13 cellular contexts compared by ENCODE assay signal in the genomic region with DNA sequence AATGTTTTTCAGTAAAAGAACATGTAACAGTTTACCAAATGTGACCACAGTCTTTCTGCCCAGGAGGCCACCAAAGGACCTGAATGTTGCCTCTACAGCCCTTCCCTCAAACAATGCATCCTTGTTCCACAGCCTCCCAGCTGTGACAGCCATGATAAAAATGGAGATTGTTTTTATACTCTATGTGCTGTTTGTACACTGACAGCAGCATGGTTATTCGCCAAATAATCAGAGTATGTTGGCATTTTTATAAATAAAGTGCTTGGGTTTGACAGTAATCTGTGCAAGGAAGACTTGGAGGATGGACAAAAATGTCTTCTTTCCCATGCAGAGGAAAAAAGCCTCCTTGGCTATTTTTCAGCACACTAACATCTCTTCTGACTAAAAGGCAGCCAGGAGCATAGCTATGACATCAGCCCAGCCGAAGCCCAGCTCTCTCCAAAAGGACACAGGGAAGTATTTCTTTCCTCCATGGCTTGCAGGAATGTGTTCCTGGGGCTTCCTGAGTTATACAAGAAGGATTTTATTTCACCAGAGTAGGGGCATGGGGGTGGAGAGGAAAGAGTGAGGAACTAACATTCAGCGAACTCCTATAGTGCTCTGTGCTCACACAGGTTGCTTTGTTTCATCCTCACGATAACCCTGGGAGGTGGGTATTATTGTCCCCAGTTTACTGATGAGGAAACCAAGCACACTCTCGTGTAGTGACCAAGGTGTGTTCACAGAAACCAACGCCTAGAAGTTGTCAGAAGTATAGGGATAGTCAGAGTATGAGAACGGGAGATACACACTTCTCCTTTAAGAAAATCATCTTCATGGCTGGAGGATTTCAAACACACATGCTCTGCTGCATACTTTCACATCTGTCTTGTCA.
A peak's percentile ranks its signal among the peaks of the same experiment; 100 is the strongest.
DNase-seq lines count a peak whose midpoint lies in the region; ATAC-seq and TF ChIP-seq lines count a peak whose summit lies in the region.
"Had no signal": no experiment of that assay in that cellular context is flagged by ENCODE, and none has a peak within 500 bp of the region (broad histone marks: within the 10 kb centered on the region; RNA-seq: fewer than 3 reads in every experiment).

No MANE protein-coding gene starts in this region.

- no peak overlapping the region for H3K4me3 Mint-ChIP-seq in endothelial cell (ENCODE audit: unreplicated experiment)
- peak overlapping the region; percentile 48 to 66 for H3K4me3 Mint-ChIP-seq in stimulated activated naive B cell treated with anti-CD40 and anti-IgM and Interleukin-4, amounts not matched to agents 10 μg/mL and 1 μg/mL and 100 μg/mL, for 72 hours

- ATAC-seq in stimulated activated naive B cell treated with anti-CD40 and anti-IgM and Interleukin-4, amounts not matched to agents 10 μg/mL and 1 μg/mL and 100 μg/mL, for 72 hours (replicated peaks) = peak; percentile 50 to 64
- no peak for ATAC-seq in HG03565 (IDR thresholded peaks at IDR 0.05; ENCODE audit: unreplicated experiment)

- peak overlapping the region; percentile 79 for H3K27ac ChIP-seq in layer of hippocampus (ENCODE audit: low read depth, low read length)

- TF ChIP-seq CTCF in endothelial cell (IDR thresholded peaks at IDR 0.05; ENCODE audit: unreplicated experiment) = no peak

- peaks cover 3% of the 10 kb centered on the region for H3K27me3 Mint-ChIP-seq in endothelial cell (ENCODE audit: unreplicated experiment)
- H3K27me3 Mint-ChIP-seq in stimulated activated naive B cell treated with anti-CD40 and anti-IgM and Interleukin-4, amounts not matched to agents 10 μg/mL and 1 μg/mL and 100 μg/mL, for 72 hours = peaks cover 0 to 4% of the 10 kb centered on the region in 2 donors

- DNase-seq in M059J (ENCODE audit: low read depth) (peak; percentile 19), endothelial cell (ENCODE audit: low spot score) (peak; percentile 6), germinal center (ENCODE audit: low spot score) (no peak), LoVo (ENCODE audit: low spot score) (no peak)
- no peak for DNase-seq in stimulated activated naive B cell treated with anti-CD40 and anti-IgM and Interleukin-4, amounts not matched to agents 10 μg/mL and 1 μg/mL and 100 μg/mL, for 72 hours
- DNase-seq in activated CD4-positive, alpha-beta T cell treated with anti-CD3 and anti-CD28 coated beads, Interleukin-2, amount 50 U/mL, for 48 hours = no peak
- DNase-seq: activated T-cell treated with anti-CD3 and anti-CD28 coated beads, Interleukin-2, amount 50 U/mL, for 1 hour; MM.1S; NK-92 treated with Interleukin-12 subunit alpha and Interleukin-12 subunit beta, amount 100 ng/mL, for 24 hours; T-helper 9 cell had no signal

- H3K27me3 ChIP-seq in layer of hippocampus (ENCODE audit: control insufficient read depth, insufficient read depth, low read length) = no peaks in the 10 kb centered on the region
- H3K27me3 ChIP-seq: tibial nerve had no signal

- peaks cover 20% of the 10 kb centered on the region for H3K4me1 Mint-ChIP-seq in endothelial cell (ENCODE audit: unreplicated experiment)
- peaks cover 2 to 26% of the 10 kb centered on the region in 2 donors for H3K4me1 Mint-ChIP-seq in stimulated activated naive B cell treated with anti-CD40 and anti-IgM and Interleukin-4, amounts not matched to agents 10 μg/mL and 1 μg/mL and 100 μg/mL, for 72 hours

- peak overlapping the region; percentile 80 for H3K27ac Mint-ChIP-seq in endothelial cell (ENCODE audit: unreplicated experiment)
- no peak overlapping the region for H3K27ac Mint-ChIP-seq in stimulated activated naive B cell treated with anti-CD40 and anti-IgM and Interleukin-4, amounts not matched to agents 10 μg/mL and 1 μg/mL and 100 μg/mL, for 72 hours

- H3K36me3 Mint-ChIP-seq in endothelial cell (ENCODE audit: low read depth, unreplicated experiment) = no peaks in the 10 kb centered on the region
- H3K36me3 Mint-ChIP-seq in stimulated activated naive B cell treated with anti-CD40 and anti-IgM and Interleukin-4, amounts not matched to agents 10 μg/mL and 1 μg/mL and 100 μg/mL, for 72 hours = no peaks in the 10 kb centered on the region

- no peaks in the 10 kb centered on the region for H3K9me3 Mint-ChIP-seq in endothelial cell (ENCODE audit: unreplicated experiment)
- no peaks in the 10 kb centered on the region for H3K9me3 Mint-ChIP-seq in stimulated activated naive B cell treated with anti-CD40 and anti-IgM and Interleukin-4, amounts not matched to agents 10 μg/mL and 1 μg/mL and 100 μg/mL, for 72 hours

Comparison
In these comparisons a context has a peak if more than half of its experiments do, and no peak if none do; other contexts are left out.
1. DNase-seq: peak in M059J (single experiment) and endothelial cell (single experiment); none in stimulated activated naive B cell treated with anti-CD40 and anti-IgM and Interleukin-4, amounts not matched to agents 10 μg/mL and 1 μg/mL and 100 μg/mL, for 72 hours (single experiment), activated CD4-positive, alpha-beta T cell treated with anti-CD3 and anti-CD28 coated beads, Interleukin-2, amount 50 U/mL, for 48 hours (0 of 2), germinal center (single experiment) and LoVo (single experiment).